In genomic region chr13:113621986-113622550, GRCh38 we compare ENCODE assay signal across 23 cellular contexts. TPM values are rescaled to one million over a fixed set of nuclear protein-coding genes. Genes with fewer than 3 reads are reported as not detected.
"Had no signal": no experiment of that assay in that cellular context is flagged by ENCODE, and none has a peak within 500 bp of the region (broad histone marks: within the 10 kb centered on the region; RNA-seq: fewer than 3 reads in every experiment).

No MANE protein-coding gene starts in this region.

RNA-seq across cellular contexts. Expression of gene ATP4B, which starts 35.9 kb away (rescaled TPM):
- total RNA-seq: heart right ventricle, left cardiac atrium, left lobe of liver, liver, lung microvascular endothelial cell, mesenteric fat pad, myocyte, natural killer cell, occipital lobe, osteocyte, progenitor cell of endocrine pancreas, renal cortical epithelial cell, right atrium auricular region, right lobe of liver, testis, thyroid gland, transverse colon, upper lobe of left lung, urinary bladder, vagina had no signal
- polyA plus RNA-seq: liver, urinary bladder had no signal

RNA-seq across cellular contexts. Expression of gene GRK1, which starts 45.0 kb away (rescaled TPM):
- total RNA-seq: left lobe of liver, lung microvascular endothelial cell, mesenteric fat pad, myocyte, natural killer cell, occipital lobe, osteocyte, pulmonary artery endothelial cell, renal cortical epithelial cell, right atrium auricular region, right lobe of liver, stomach, transverse colon, vagina had no signal
- polyA plus RNA-seq: hepatocyte, liver, stomach had no signal
